Comparison of ENCODE assay signal across 24 cellular contexts in genomic region chr4:105587851-105588250, GRCh38. TPM values are rescaled to one million over a fixed set of nuclear protein-coding genes. Genes with fewer than 3 reads are reported as not detected.
DNase-seq lines count a peak whose midpoint lies in the region; ATAC-seq and TF ChIP-seq lines count a peak whose summit lies in the region.
"Had no signal": no experiment of that assay in that cellular context is flagged by ENCODE, and none has a peak within 500 bp of the region (broad histone marks: within the 10 kb centered on the region; RNA-seq: fewer than 3 reads in every experiment).

No MANE protein-coding gene starts in this region.

- no peaks in the 10 kb centered on the region for H4K20me1 ChIP-seq in OCI-LY3 (ENCODE audit: insufficient read depth, low read length)

- TF ChIP-seq POLR2A in transverse colon (IDR thresholded peaks at IDR 0.05): no peak

- H3K9me3 ChIP-seq in OCI-LY3 (ENCODE audit: insufficient read depth, low read length) (no peaks in the 10 kb centered on the region), transverse colon (no peaks in the 10 kb centered on the region)
- H3K9me3 ChIP-seq: thoracic aorta had no signal

- TF ChIP-seq EP300 in transverse colon (IDR thresholded peaks at IDR 0.05; ENCODE audit: low read depth): no peak

- DNase-seq in kidney glomerular epithelial cell (lab: John Stamatoyannopoulos, UW) (peak; percentile 26), transverse colon (no peak), activated T-cell treated with anti-CD3 and anti-CD28 coated beads for 4 hours (no peak)
- DNase-seq: activated CD4-positive, alpha-beta T cell treated with anti-CD3 and anti-CD28 coated beads for 4 hours; activated naive CD4-positive, alpha-beta T cell treated with Interleukin-2 at 50 U/mL for 16 hours; activated T-cell treated with anti-CD3 and anti-CD28 coated beads, Interleukin-2, amount 50 U/mL, for 48 hours; amniotic stem cell; CD8-positive, alpha-beta T cell; H7; left ventricle myocardium superior; MV-4-11; NCI-H187; SHP77; stimulated activated CD4-positive, alpha-beta T cell treated with anti-CD3 and anti-CD28 coated beads, Interleukin-2, amount 100 ng/mL, for 24 hours had no signal

- H3K79me2 ChIP-seq in OCI-LY3 (ENCODE audit: low read length): no peaks in the 10 kb centered on the region

- H3K27ac ChIP-seq in OCI-LY3 (ENCODE audit: low read length) (no peak overlapping the region), transverse colon (peak overlapping the region in 3 of 4 donors; percentile 76 to 79 (median 78))
- H3K27ac ChIP-seq: skin epidermis, thoracic aorta had no signal

- TF ChIP-seq CTCF in OCI-LY3 (IDR thresholded peaks at IDR 0.05; ENCODE audit: low read depth, low read length) (no peak), transverse colon (IDR thresholded peaks at IDR 0.05) (no peak)

- no peak overlapping the region for H3K4me3 ChIP-seq in OCI-LY3 (ENCODE audit: low read length)
- no peak overlapping the region for H3K4me3 ChIP-seq in transverse colon
- H3K4me3 ChIP-seq: skin epidermis, thoracic aorta had no signal

- H2AFZ ChIP-seq in OCI-LY3 (ENCODE audit: low read depth, low read length): 0 out of 2 replicates have a peak overlapping the region, but pooled peaks have one; percentile 22

- 0 out of 2 replicates have a peak overlapping the region, but pooled peaks have one; percentile 4 for H3K4me2 ChIP-seq in OCI-LY3 (ENCODE audit: low read length)

- H3K36me3 ChIP-seq in OCI-LY3 (replicated peaks; ENCODE audit: low read depth, low read length) (no peaks in the 10 kb centered on the region), transverse colon (no peaks in the 10 kb centered on the region)
- H3K36me3 ChIP-seq: thoracic aorta had no signal

- in situ Hi-C loops in transverse colon (cut with MboI; ENCODE audit: low pct_ligation_motif_present in 1 of 4, low pct_unique_long_range_greater_than_20kb in 1 of 4, low sequenced_read_pairs in 3 of 4): no loop called here

- intact Hi-C loops in transverse colon (cut with DNase I; ENCODE audit: low total_unique reads): no loop called here

- ATAC-seq in GM18907 (IDR thresholded peaks at IDR 0.05; ENCODE audit: unreplicated experiment): peak; percentile 24
- no peak for ATAC-seq in activated CD4-positive, CD25-positive, alpha-beta regulatory T cell treated with anti-CD3 and anti-CD28 coated beads, Interleukin-2, amount 50 U/mL, for 24 hours
- no peak for ATAC-seq in HG02938 (IDR thresholded peaks at IDR 0.05; ENCODE audit: unreplicated experiment)
- ATAC-seq in GM21723 (IDR thresholded peaks at IDR 0.05; ENCODE audit: unreplicated experiment): no peak
- ATAC-seq: CD8-positive, alpha-beta T cell; left ventricle myocardium superior; stimulated activated memory B cell treated with anti-CD40 and anti-IgM and Interleukin-4, amounts not matched to agents 10 μg/mL and 1 μg/mL and 100 μg/mL, for 72 hours had no signal

- no peaks in the 10 kb centered on the region for H3K27me3 ChIP-seq in OCI-LY3 (ENCODE audit: low read depth, low read length)
- no peaks in the 10 kb centered on the region for H3K27me3 ChIP-seq in transverse colon

- no peak overlapping the region for H3K9ac ChIP-seq in OCI-LY3 (ENCODE audit: low read length)

- WGBS in transverse colon (ENCODE audit: low coverage in 1 of 2), 2 donors: 52 to 67% methylated on average over 1 to 2 of the region's 2 CpGs

- H3K4me1 ChIP-seq in OCI-LY3 (ENCODE audit: low read length): peaks cover 26% of the 10 kb centered on the region
- H3K4me1 ChIP-seq in transverse colon: peaks cover 0 to 27% (median 13%) of the 10 kb centered on the region in 4 donors

RNA-seq across cellular contexts. Expression of gene ARHGEF38, which starts 35.4 kb away (rescaled TPM):
- total RNA-seq in transverse colon: 10 to 100 TPM in 3 of 4 donors, 1 to 10 TPM in 1; 2.6 to 18.1 (median 15.6) TPM
- total RNA-seq: activated CD8-positive, alpha-beta memory T cell treated with anti-CD3 and anti-CD28 coated beads for 36 hours; CD8-positive, alpha-beta T cell; fibroblast of lung; H7; left ventricle myocardium superior; thoracic aorta had no signal
